20 cellular contexts compared by ENCODE assay signal in the genomic region with DNA sequence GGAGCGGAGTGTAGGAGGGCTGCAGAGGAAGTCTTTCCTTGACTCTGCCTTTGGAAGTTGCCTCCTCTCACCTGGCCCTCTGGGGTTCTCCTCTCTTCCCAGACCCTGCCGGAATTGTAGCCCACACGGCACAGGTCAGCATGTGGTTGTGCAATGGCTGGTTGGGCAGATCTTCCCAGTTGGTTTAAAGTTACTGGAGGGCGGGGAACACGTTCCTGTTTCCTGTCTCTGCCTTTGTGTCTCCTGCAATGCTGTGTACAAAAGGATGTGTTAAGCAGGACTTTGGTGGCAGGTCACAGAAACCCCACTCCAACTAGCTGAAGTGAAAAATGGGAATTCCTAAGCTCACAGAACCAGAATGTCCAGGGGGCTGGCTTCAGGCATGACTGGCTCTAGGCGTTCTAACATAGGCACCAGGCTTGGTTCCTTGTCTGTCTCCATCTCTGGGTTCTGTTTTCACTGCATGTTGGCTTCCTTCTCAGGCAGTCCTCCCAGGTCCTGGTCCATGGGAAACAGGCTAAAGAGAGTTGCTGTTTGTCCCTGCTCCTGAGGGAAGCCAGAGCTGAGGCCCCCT. TPM values are rescaled to one million over a fixed set of nuclear protein-coding genes. Genes with fewer than 3 reads are reported as not detected.
"Had no signal": no experiment of that assay in that cellular context is flagged by ENCODE, and none has a peak within 500 bp of the region (broad histone marks: within the 10 kb centered on the region; RNA-seq: fewer than 3 reads in every experiment).

No MANE protein-coding gene starts in this region.

- H3K9me3 ChIP-seq: esophagus squamous epithelium had no signal

- H3K36me3 ChIP-seq: esophagus squamous epithelium, tibial nerve had no signal

- H3K9me3 Mint-ChIP-seq: activated naive CD4-positive, alpha-beta T cell treated with anti-CD3 and anti-CD28 coated beads, Interleukin-2, amount 50 U/mL, for 72 hours; activated T-cell treated with anti-CD3 and anti-CD28 coated beads, Interleukin-2, amount 50 U/mL, for 72 hours; T-helper 2 cell treated with Interferon-gamma antibody and Interleukin-4, amounts not matched to agents 5 μg/mL and 100 μg/mL, for 36 hours had no signal

- DNase-seq: activated CD4-positive, alpha-beta T cell treated with anti-CD3 and anti-CD28 coated beads, Interleukin-2, amount 10 ng/mL, durations not matched to agents 7 days and 5 days; activated CD4-positive, CD25-positive, alpha-beta regulatory T cell; activated CD8-positive, alpha-beta memory T cell treated with anti-CD3 and anti-CD28 coated beads, Interleukin-2, amount 50 U/mL, for 48 hours; activated gamma-delta T cell; activated T-cell treated with anti-CD3 and anti-CD28 coated beads, Interleukin-2, amount 50 U/mL, for 72 hours; amniotic stem cell; caudate nucleus; esophagus squamous epithelium; hypothalamus; left colon; naive thymus-derived CD4-positive, alpha-beta T cell; posterior cingulate gyrus; stimulated activated CD4-positive, alpha-beta T cell treated with anti-CD3 and anti-CD28 coated beads, Interleukin-15, amount 100 ng/mL, for 24 hours; stimulated activated CD4-positive, alpha-beta T cell treated with anti-CD3 and anti-CD28 coated beads, Interleukin-4, amount 100 ng/mL, for 1 hour; stimulated activated naive B cell treated with anti-CD40 and anti-IgM and Interleukin-4, amounts not matched to agents 10 μg/mL and 1 μg/mL and 100 μg/mL, for 72 hours had no signal

- H3K4me3 Mint-ChIP-seq: activated CD4-positive, alpha-beta T cell treated with anti-CD3 and anti-CD28 coated beads, Interleukin-2, amount 10 ng/mL, durations not matched to agents 7 days and 5 days; activated T-cell treated with anti-CD3 and anti-CD28 coated beads, Interleukin-2, amount 50 U/mL, for 72 hours; naive thymus-derived CD4-positive, alpha-beta T cell; stimulated activated naive B cell treated with anti-CD40 and anti-IgM and Interleukin-4, amounts not matched to agents 10 μg/mL and 1 μg/mL and 100 μg/mL, for 72 hours; T-helper 2 cell treated with Interferon-gamma antibody and Interleukin-4, amounts not matched to agents 5 μg/mL and 100 μg/mL, for 36 hours had no signal

- H3K27me3 ChIP-seq: tibial nerve had no signal

- H3K4me3 ChIP-seq: coronary artery, esophagus squamous epithelium, skin epidermis, tibial nerve had no signal

- H3K27ac Mint-ChIP-seq: activated CD4-positive, alpha-beta T cell treated with anti-CD3 and anti-CD28 coated beads, Interleukin-2, amount 10 ng/mL, durations not matched to agents 7 days and 5 days; activated naive CD4-positive, alpha-beta T cell treated with anti-CD3 and anti-CD28 coated beads, Interleukin-2, amount 50 U/mL, for 72 hours; activated T-cell treated with anti-CD3 and anti-CD28 coated beads, Interleukin-2, amount 50 U/mL, for 72 hours; stimulated activated naive B cell treated with anti-CD40 and anti-IgM and Interleukin-4, amounts not matched to agents 10 μg/mL and 1 μg/mL and 100 μg/mL, for 72 hours; T-helper 2 cell treated with Interferon-gamma antibody and Interleukin-4, amounts not matched to agents 5 μg/mL and 100 μg/mL, for 36 hours had no signal

- H3K27me3 Mint-ChIP-seq: activated CD4-positive, alpha-beta T cell treated with anti-CD3 and anti-CD28 coated beads, Interleukin-2, amount 10 ng/mL, durations not matched to agents 7 days and 5 days; stimulated activated naive B cell treated with anti-CD40 and anti-IgM and Interleukin-4, amounts not matched to agents 10 μg/mL and 1 μg/mL and 100 μg/mL, for 72 hours had no signal

- H3K27ac ChIP-seq: coronary artery had no signal

- ATAC-seq: activated naive CD4-positive, alpha-beta T cell treated with anti-CD3 and anti-CD28 coated beads, Interleukin-2, amount 50 U/mL, for 72 hours; activated T-cell treated with anti-CD3 and anti-CD28 coated beads, Interleukin-2, amount 50 U/mL, for 72 hours; naive thymus-derived CD4-positive, alpha-beta T cell; stimulated activated naive B cell treated with anti-CD40 and anti-IgM and Interleukin-4, amounts not matched to agents 10 μg/mL and 1 μg/mL and 100 μg/mL, for 72 hours had no signal

- H3K4me1 Mint-ChIP-seq: activated CD4-positive, alpha-beta T cell treated with anti-CD3 and anti-CD28 coated beads, Interleukin-2, amount 10 ng/mL, durations not matched to agents 7 days and 5 days; naive thymus-derived CD4-positive, alpha-beta T cell; stimulated activated naive B cell treated with anti-CD40 and anti-IgM and Interleukin-4, amounts not matched to agents 10 μg/mL and 1 μg/mL and 100 μg/mL, for 72 hours had no signal

- H3K36me3 Mint-ChIP-seq: activated naive CD4-positive, alpha-beta T cell treated with anti-CD3 and anti-CD28 coated beads, Interleukin-2, amount 50 U/mL, for 72 hours; naive thymus-derived CD4-positive, alpha-beta T cell; stimulated activated naive B cell treated with anti-CD40 and anti-IgM and Interleukin-4, amounts not matched to agents 10 μg/mL and 1 μg/mL and 100 μg/mL, for 72 hours had no signal

RNA-seq across cellular contexts. Expression of gene SORCS2, which starts 19.9 kb away (rescaled TPM):
- total RNA-seq: activated CD4-positive, alpha-beta T cell treated with anti-CD3 and anti-CD28 coated beads, Interleukin-2, amount 10 ng/mL, durations not matched to agents 7 days and 5 days had no signal
